Comparison of ENCODE assay signal across 12 cellular contexts in the genomic region with DNA sequence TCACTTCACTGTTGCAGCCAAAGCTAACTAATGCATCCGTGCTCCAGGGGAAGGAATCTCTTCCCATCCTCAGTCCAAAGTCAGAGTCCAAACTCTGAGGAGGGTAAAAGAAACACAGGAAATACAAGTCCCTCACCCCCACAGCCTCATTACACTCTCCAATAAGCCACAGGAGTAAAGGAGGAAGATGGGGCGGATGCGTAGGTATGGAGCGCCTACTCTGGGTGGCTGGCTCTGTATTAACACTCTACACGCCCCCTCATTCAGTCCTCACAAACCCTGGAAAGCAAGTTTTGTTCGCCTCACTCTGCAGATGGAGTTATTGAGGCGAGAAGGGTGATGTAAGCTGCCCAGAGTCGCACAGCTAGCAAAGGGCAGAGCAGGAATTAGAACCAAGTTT.
A peak's percentile ranks its signal among the peaks of the same experiment; 100 is the strongest.
DNase-seq lines count a peak whose midpoint lies in the region; ATAC-seq and TF ChIP-seq lines count a peak whose summit lies in the region.
"Had no signal": no experiment of that assay in that cellular context is flagged by ENCODE, and none has a peak within 500 bp of the region (broad histone marks: within the 10 kb centered on the region; RNA-seq: fewer than 3 reads in every experiment).

No MANE protein-coding gene starts in this region.

- no peak overlapping the region for H3K4me3 ChIP-seq in astrocyte of the spinal cord (ENCODE audit: low read depth, low read length)

- in situ Hi-C loops in GM13976 (cut with MboI; ENCODE audit: low sequenced_read_pairs, unreplicated experiment) (no loop called here), astrocyte of the spinal cord (cut with HindIII; ENCODE audit: low sequenced_read_pairs) (no loop called here)

- H3K36me3 Mint-ChIP-seq in CD14-positive monocyte = no peaks in the 10 kb centered on the region

- peak; percentile 37 for ATAC-seq in HG02623 (IDR thresholded peaks at IDR 0.05; ENCODE audit: unreplicated experiment)
- no peak for ATAC-seq in GM21737 (IDR thresholded peaks at IDR 0.05; ENCODE audit: unreplicated experiment)

- TF ChIP-seq CTCF in GM13976 (IDR thresholded peaks at IDR 0.05; ENCODE audit: borderline replicate concordance, control extremely low read depth, extremely low read depth, insufficient read depth, missing control alignments) (no peak), astrocyte of the spinal cord (IDR thresholded peaks at IDR 0.05; ENCODE audit: low read depth, low read length) (no peak), CD14-positive monocyte (IDR thresholded peaks at IDR 0.05) (no peak)

- no peaks in the 10 kb centered on the region for H3K4me1 Mint-ChIP-seq in CD14-positive monocyte
- H3K4me1 Mint-ChIP-seq: activated CD4-positive, alpha-beta memory T cell treated with anti-CD3 and anti-CD28 coated beads, Interleukin-2, amount 10 ng/mL, durations not matched to agents 7 days and 5 days had no signal

- peaks cover 0 to 5% (median 2%) of the 10 kb centered on the region in 7 donors for H3K9me3 Mint-ChIP-seq in CD14-positive monocyte

- intact Hi-C loops in CD14-positive monocyte (cut with micrococcal nuclease) = no loop called here

- DNase-seq in GM13976 (ENCODE audit: low spot score) (peak; percentile 50), astrocyte of the spinal cord (ENCODE audit: low read depth, low spot score) (peak; percentile 57), occipital lobe (lab: John Stamatoyannopoulos, UW) (peak; percentile 57), CD14-positive monocyte (ENCODE audit: low spot score) (no peak), retina (no peak)
- DNase-seq in stimulated activated CD4-positive, alpha-beta T cell treated with anti-CD3 and anti-CD28 coated beads, Interleukin-15, amount 100 ng/mL, for 24 hours = no peak
- DNase-seq: activated CD4-positive, alpha-beta memory T cell treated with anti-CD3 and anti-CD28 coated beads, Interleukin-2, amount 10 ng/mL, durations not matched to agents 7 days and 5 days; DMS53; foreskin keratinocyte; NCI-H1930 had no signal

- H3K27me3 Mint-ChIP-seq in CD14-positive monocyte (ENCODE audit: low read depth in 3 of 3) = peaks cover 0 to 2% (median 1%) of the 10 kb centered on the region in 3 donors
- H3K27me3 Mint-ChIP-seq: activated CD4-positive, alpha-beta memory T cell treated with anti-CD3 and anti-CD28 coated beads, Interleukin-2, amount 10 ng/mL, durations not matched to agents 7 days and 5 days had no signal

- no peak overlapping the region for H3K27ac Mint-ChIP-seq in CD14-positive monocyte
- H3K27ac Mint-ChIP-seq: activated CD4-positive, alpha-beta memory T cell treated with anti-CD3 and anti-CD28 coated beads, Interleukin-2, amount 10 ng/mL, durations not matched to agents 7 days and 5 days had no signal

- no peak overlapping the region for H3K4me3 Mint-ChIP-seq in CD14-positive monocyte
- H3K4me3 Mint-ChIP-seq: activated CD4-positive, alpha-beta memory T cell treated with anti-CD3 and anti-CD28 coated beads, Interleukin-2, amount 10 ng/mL, durations not matched to agents 7 days and 5 days had no signal

Comparison
In these comparisons a context has a peak if more than half of its experiments do, and no peak if none do; other contexts are left out.
1. DNase-seq: peak in GM13976 (single experiment), astrocyte of the spinal cord (single experiment) and occipital lobe (single experiment); none in stimulated activated CD4-positive, alpha-beta T cell treated with anti-CD3 and anti-CD28 coated beads, Interleukin-15, amount 100 ng/mL, for 24 hours (single experiment), CD14-positive monocyte (single experiment) and retina (single experiment).